Comparison of ENCODE assay signal across 10 cellular contexts in the genomic region with DNA sequence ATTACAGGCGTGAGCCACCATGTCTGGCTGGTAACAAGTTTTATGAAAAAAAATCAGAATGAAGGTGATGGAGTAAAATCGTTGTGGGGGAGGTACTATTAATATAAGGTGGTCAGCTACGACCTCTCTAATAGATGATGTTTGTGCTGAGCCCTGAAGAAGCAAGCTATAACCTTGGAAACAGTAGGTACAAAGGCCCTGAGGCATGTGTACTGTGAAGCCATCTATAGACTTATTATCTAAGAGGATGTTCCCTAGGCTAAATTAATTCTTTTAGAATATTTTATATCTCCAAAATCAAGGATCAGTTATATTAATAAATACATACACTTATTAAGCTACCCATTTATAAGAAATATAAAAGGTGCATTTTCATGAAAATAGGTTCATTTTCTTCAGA.
"Had no signal": no experiment of that assay in that cellular context is flagged by ENCODE, and none has a peak within 500 bp of the region (broad histone marks: within the 10 kb centered on the region; RNA-seq: fewer than 3 reads in every experiment).

No MANE protein-coding gene starts in this region.

- DNase-seq: activated B cell treated with CpG ODN at 0.5 μM for 24 hours; activated CD4-positive, alpha-beta T cell treated with anti-CD3 and anti-CD28 coated beads, Interleukin-2, amount 10 ng/mL, durations not matched to agents 7 days and 5 days; activated effector memory CD4-positive, alpha-beta T cell treated with Interleukin-2 at 50 U/mL for 16 hours; activated T-cell treated with anti-CD3 and anti-CD28 coated beads, Interleukin-2, amount 50 U/mL, for 24 hours; amniotic stem cell; cerebellar nuclear complex; effector memory CD8-positive, alpha-beta T cell; nephron progenitor cell; ovary; tibial artery had no signal

- H3K36me3 ChIP-seq: ovary, tibial artery had no signal

- H3K27ac ChIP-seq: ovary, tibial artery had no signal

- ATAC-seq: effector memory CD8-positive, alpha-beta T cell had no signal

- H3K27me3 ChIP-seq: ovary, tibial artery had no signal

- H3K9me3 ChIP-seq: ovary, tibial artery had no signal

- H3K4me3 ChIP-seq: ovary, tibial artery had no signal
